In the genomic region with DNA sequence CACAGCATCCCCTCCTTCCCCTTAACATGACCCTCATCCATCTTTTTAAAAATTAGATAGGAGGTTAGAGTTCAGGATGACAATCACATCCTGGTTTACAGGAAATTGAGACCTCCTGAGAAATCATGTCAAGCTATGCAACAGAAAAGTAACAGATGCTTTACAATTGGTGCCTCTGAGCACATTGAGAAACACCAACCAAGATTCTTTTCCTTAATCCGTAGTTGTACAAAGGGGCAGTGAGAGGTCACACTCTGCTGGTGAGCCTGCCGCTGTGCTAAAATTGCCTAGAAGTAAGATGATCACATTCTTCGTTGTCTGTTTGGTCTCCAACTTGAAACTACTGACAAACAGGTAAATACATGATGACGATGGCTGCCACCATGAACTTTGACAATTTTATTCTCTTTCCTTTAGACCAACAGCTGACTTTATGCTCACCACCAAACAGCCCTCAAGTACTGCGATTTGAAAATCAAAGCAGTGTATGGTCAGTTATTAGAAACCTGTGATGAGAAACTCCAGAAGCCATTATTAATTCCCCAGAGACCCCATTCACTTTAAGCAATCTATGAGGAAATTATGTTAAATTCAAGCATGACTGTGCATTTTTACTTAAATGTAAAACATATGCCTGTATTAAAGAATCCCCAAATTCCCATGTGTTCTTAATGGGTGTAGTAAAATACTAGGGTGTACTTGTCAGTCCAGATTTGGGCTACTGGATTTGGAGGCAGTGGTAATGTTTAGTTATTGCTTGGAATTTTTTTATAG, we compare ENCODE assay signal across 2 cellular contexts.
TF ChIP-seq lines count a peak whose summit lies in the region.

No MANE protein-coding gene starts in this region.

TF ChIP-seq in K562, 482 proteins besides CTCF, POLR2A, EP300 and RAD21 (continued from another document):
- TF ChIP-seq NFE2L1 (tag; IDR thresholded peaks at IDR 0.05; ENCODE audit: borderline replicate concordance, low read depth) = peak; percentile 23; the same call in 1 of the 2 replicates
- TF ChIP-seq TCF3 (CRISPR knock-in tag; IDR thresholded peaks at IDR 0.05) = no peak
- TF ChIP-seq, protein P1, sequence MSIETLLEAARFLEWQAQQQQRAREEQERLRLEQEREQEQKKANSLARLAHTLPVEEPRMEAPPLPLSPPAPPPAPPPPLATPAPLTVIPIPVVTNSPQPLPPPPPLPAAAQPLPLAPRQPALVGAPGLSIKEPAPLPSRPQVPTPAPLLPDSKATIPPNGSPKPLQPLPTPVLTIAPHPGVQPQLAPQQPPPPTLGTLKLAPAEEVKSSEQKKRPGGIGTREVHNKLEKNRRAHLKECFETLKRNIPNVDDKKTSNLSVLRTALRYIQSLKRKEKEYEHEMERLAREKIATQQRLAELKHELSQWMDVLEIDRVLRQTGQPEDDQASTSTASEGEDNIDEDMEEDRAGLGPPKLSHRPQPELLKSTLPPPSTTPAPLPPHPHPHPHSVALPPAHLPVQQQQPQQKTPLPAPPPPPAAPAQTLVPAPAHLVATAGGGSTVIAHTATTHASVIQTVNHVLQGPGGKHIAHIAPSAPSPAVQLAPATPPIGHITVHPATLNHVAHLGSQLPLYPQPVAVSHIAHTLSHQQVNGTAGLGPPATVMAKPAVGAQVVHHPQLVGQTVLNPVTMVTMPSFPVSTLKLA (conservative IDR thresholded peaks at IDR 0.05) = no peak
- no peak for TF ChIP-seq THAP7 (CRISPR knock-in tag; IDR thresholded peaks at IDR 0.05)
- TF ChIP-seq DACH1 (IDR thresholded peaks at IDR 0.05; ENCODE audit: partially characterized antibody) = no peak
- TF ChIP-seq MAFK (IDR thresholded peaks at IDR 0.05; ENCODE audit: low read length) = peak; percentile 5; the same call in 1 of the 2 replicates
- 0 out of 2 replicates have a peak, but pooled peaks have one; percentile 13 for TF ChIP-seq MAFF (IDR thresholded peaks at IDR 0.05; ENCODE audit: low read length)
- no peak for TF ChIP-seq HNRNPLL (IDR thresholded peaks at IDR 0.05; ENCODE audit: low read depth, low read length, poor library complexity, severe bottlenecking)
- no peak for TF ChIP-seq TBP (optimal IDR thresholded peaks at IDR 0.05; ENCODE audit: low read depth, low read length)
- no peak for TF ChIP-seq PHB2 (IDR thresholded peaks at IDR 0.05; ENCODE audit: low read depth)
- TF ChIP-seq JUND (IDR thresholded peaks at IDR 0.05; ENCODE audit: borderline replicate concordance, low read depth, low read length) = no peak
- no peak for TF ChIP-seq JUND (tag; IDR thresholded peaks at IDR 0.05; ENCODE audit: borderline replicate concordance, low read depth, low read length)
- TF ChIP-seq XRCC3 (IDR thresholded peaks at IDR 0.05) = no peak
- 0 out of 2 replicates have a peak, but pooled peaks have one; percentile 35 for TF ChIP-seq MAFG (tag; conservative IDR thresholded peaks at IDR 0.05)

TF ChIP-seq in WTC11, 78 proteins besides CTCF, POLR2A, EP300 and RAD21 (continued from another document):
- TF ChIP-seq ZSCAN18 (CRISPR knock-in tag; IDR thresholded peaks at IDR 0.05) = no peak
